1 cellular context compared by ENCODE assay signal in genomic region chr7:80134536-80135305, GRCh38.
TF ChIP-seq lines count a peak whose summit lies in the region.

GNAI1 (plus strand) TSS chr7:80134831; CDS start chr7:80135161, 330 bp downstream.

TF ChIP-seq in HepG2, 621 proteins besides CTCF, POLR2A, EP300 and RAD21 (continued from another document and continues in another):
- TF ChIP-seq ZNF563 (CRISPR knock-in tag; IDR thresholded peaks at IDR 0.05) (peak; percentile 36; the same call in 1 of the 2 replicates), ZNF782 (CRISPR knock-in tag; IDR thresholded peaks at IDR 0.05; ENCODE audit: borderline replicate concordance) (no peak), ATF5 (CRISPR knock-in tag; IDR thresholded peaks at IDR 0.05; ENCODE audit: low read depth) (no peak), ZXDC (CRISPR knock-in tag; IDR thresholded peaks at IDR 0.05) (no peak), ZNF317 (CRISPR knock-in tag; IDR thresholded peaks at IDR 0.05) (no peak), KDM1A (CRISPR knock-in tag; IDR thresholded peaks at IDR 0.05) (no peak), RORA (CRISPR knock-in tag; IDR thresholded peaks at IDR 0.05) (no peak), ZNF660 (CRISPR knock-in tag; IDR thresholded peaks at IDR 0.05; ENCODE audit: borderline replicate concordance, low read depth) (no peak), ZNF431 (CRISPR knock-in tag; IDR thresholded peaks at IDR 0.05; ENCODE audit: borderline replicate concordance, low read depth) (no peak), LCORL (IDR thresholded peaks at IDR 0.05) (no peak), LCORL (CRISPR knock-in tag; IDR thresholded peaks at IDR 0.05) (peak; percentile 59; the same call in 1 of the 2 replicates), ZNF207 (IDR thresholded peaks at IDR 0.05; ENCODE audit: borderline replicate concordance) (no peak), AKAP8 (CRISPR knock-in tag; IDR thresholded peaks at IDR 0.05) (no peak), ZNF251 (CRISPR knock-in tag; IDR thresholded peaks at IDR 0.05) (no peak), GABPA (IDR thresholded peaks at IDR 0.05; ENCODE audit: low read depth, low read length) (no peak), GABPA (CRISPR knock-in tag; IDR thresholded peaks at IDR 0.05; ENCODE audit: low read depth) (no peak), TAF15 (IDR thresholded peaks at IDR 0.05; ENCODE audit: low read depth, low read length, poor library complexity, severe bottlenecking) (no peak), ZNF557 (CRISPR knock-in tag; IDR thresholded peaks at IDR 0.05) (no peak), PHF21A (CRISPR knock-in tag; IDR thresholded peaks at IDR 0.05) (no peak), YEATS4 (CRISPR knock-in tag; IDR thresholded peaks at IDR 0.05; ENCODE audit: borderline replicate concordance) (0 out of 2 replicates have a peak, but pooled peaks have one; percentile 32), ZIK1 (CRISPR knock-in tag; IDR thresholded peaks at IDR 0.05; ENCODE audit: borderline replicate concordance, low read depth) (no peak), NPAS2 (CRISPR knock-in tag; IDR thresholded peaks at IDR 0.05; ENCODE audit: borderline replicate concordance) (no peak), POLR2AphosphoS5 (IDR thresholded peaks at IDR 0.05; ENCODE audit: low read depth, low read length) (no peak), ATF7-NPFF (CRISPR knock-in tag; IDR thresholded peaks at IDR 0.05; ENCODE audit: low read depth) (peak; percentile 78), RFX1 (IDR thresholded peaks at IDR 0.05) (no peak), AGO2 (optimal IDR thresholded peaks at IDR 0.05; ENCODE audit: low read depth, low read length) (no peak), PRDM10 (CRISPR knock-in tag; IDR thresholded peaks at IDR 0.05; ENCODE audit: low read depth) (no peak), ZBTB7A (CRISPR knock-in tag; IDR thresholded peaks at IDR 0.05) (no peak), ZNF790 (CRISPR knock-in tag; IDR thresholded peaks at IDR 0.05; ENCODE audit: borderline replicate concordance) (no peak), TBP (CRISPR knock-in tag; IDR thresholded peaks at IDR 0.05) (no peak), SRSF1 (optimal IDR thresholded peaks at IDR 0.05; ENCODE audit: low read depth, low read length) (no peak), NFATC3 (CRISPR knock-in tag; IDR thresholded peaks at IDR 0.05) (no peak), HNF4G (IDR thresholded peaks at IDR 0.05; ENCODE audit: borderline replicate concordance, low read depth, low read length) (no peak), HNF4G (CRISPR knock-in tag; IDR thresholded peaks at IDR 0.05; ENCODE audit: borderline replicate concordance, low read depth) (no peak), TBX2 (CRISPR knock-in tag; IDR thresholded peaks at IDR 0.05; ENCODE audit: borderline replicate concordance) (no peak; the same call in 1 of the 2 replicates), ZFX (CRISPR knock-in tag; IDR thresholded peaks at IDR 0.05; ENCODE audit: low read depth) (no peak), ZSCAN9 (CRISPR knock-in tag; IDR thresholded peaks at IDR 0.05; ENCODE audit: borderline replicate concordance) (no peak), ZNF766 (CRISPR knock-in tag; IDR thresholded peaks at IDR 0.05; ENCODE audit: borderline replicate concordance) (no peak), ZNF136 (CRISPR knock-in tag; IDR thresholded peaks at IDR 0.05; ENCODE audit: low read depth) (no peak), CHD2 (IDR thresholded peaks at IDR 0.05; ENCODE audit: low read depth, low read length) (no peak), ATRX (CRISPR knock-in tag; IDR thresholded peaks at IDR 0.05; ENCODE audit: borderline replicate concordance) (no peak), ZNF333 (CRISPR knock-in tag; IDR thresholded peaks at IDR 0.05; ENCODE audit: borderline replicate concordance) (no peak), ZBTB38 (CRISPR knock-in tag; IDR thresholded peaks at IDR 0.05) (no peak; the same call in 1 of the 2 replicates), ZNF543 (CRISPR knock-in tag; IDR thresholded peaks at IDR 0.05) (no peak), ATF1 (CRISPR knock-in tag; IDR thresholded peaks at IDR 0.05) (no peak), ZNF256 (CRISPR knock-in tag; conservative IDR thresholded peaks at IDR 0.05) (no peak), MTF2 (CRISPR knock-in tag; IDR thresholded peaks at IDR 0.05; ENCODE audit: borderline replicate concordance) (peak; percentile 94; the same call in 1 of the 2 replicates), ZNF570 (CRISPR knock-in tag; IDR thresholded peaks at IDR 0.05; ENCODE audit: borderline replicate concordance) (no peak), ZMYM4 (CRISPR knock-in tag; IDR thresholded peaks at IDR 0.05) (0 out of 2 replicates have a peak, but pooled peaks have one; percentile 37), ZNF703 (CRISPR knock-in tag; IDR thresholded peaks at IDR 0.05; ENCODE audit: borderline replicate concordance) (no peak)
- TF ChIP-seq, protein P1, sequence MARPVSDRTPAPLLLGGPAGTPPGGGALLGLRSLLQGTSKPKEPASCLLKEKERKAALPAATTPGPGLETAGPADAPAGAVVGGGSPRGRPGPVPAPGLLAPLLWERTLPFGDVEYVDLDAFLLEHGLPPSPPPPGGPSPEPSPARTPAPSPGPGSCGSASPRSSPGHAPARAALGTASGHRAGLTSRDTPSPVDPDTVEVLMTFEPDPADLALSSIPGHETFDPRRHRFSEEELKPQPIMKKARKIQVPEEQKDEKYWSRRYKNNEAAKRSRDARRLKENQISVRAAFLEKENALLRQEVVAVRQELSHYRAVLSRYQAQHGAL (CRISPR knock-in tag; IDR thresholded peaks at IDR 0.05; ENCODE audit: not compliant biosample characterization): no peak
- TF ChIP-seq, protein P2, sequence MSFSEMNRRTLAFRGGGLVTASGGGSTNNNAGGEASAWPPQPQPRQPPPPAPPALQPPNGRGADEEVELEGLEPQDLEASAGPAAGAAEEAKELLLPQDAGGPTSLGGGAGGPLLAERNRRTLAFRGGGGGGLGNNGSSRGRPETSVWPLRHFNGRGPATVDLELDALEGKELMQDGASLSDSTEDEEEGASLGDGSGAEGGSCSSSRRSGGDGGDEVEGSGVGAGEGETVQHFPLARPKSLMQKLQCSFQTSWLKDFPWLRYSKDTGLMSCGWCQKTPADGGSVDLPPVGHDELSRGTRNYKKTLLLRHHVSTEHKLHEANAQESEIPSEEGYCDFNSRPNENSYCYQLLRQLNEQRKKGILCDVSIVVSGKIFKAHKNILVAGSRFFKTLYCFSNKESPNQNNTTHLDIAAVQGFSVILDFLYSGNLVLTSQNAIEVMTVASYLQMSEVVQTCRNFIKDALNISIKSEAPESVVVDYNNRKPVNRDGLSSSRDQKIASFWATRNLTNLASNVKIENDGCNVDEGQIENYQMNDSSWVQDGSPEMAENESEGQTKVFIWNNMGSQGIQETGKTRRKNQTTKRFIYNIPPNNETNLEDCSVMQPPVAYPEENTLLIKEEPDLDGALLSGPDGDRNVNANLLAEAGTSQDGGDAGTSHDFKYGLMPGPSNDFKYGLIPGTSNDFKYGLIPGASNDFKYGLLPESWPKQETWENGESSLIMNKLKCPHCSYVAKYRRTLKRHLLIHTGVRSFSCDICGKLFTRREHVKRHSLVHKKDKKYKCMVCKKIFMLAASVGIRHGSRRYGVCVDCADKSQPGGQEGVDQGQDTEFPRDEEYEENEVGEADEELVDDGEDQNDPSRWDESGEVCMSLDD (CRISPR knock-in tag; IDR thresholded peaks at IDR 0.05; ENCODE audit: borderline replicate concordance): 0 out of 2 replicates have a peak, but pooled peaks have one; percentile 38
- TF ChIP-seq, protein P3, sequence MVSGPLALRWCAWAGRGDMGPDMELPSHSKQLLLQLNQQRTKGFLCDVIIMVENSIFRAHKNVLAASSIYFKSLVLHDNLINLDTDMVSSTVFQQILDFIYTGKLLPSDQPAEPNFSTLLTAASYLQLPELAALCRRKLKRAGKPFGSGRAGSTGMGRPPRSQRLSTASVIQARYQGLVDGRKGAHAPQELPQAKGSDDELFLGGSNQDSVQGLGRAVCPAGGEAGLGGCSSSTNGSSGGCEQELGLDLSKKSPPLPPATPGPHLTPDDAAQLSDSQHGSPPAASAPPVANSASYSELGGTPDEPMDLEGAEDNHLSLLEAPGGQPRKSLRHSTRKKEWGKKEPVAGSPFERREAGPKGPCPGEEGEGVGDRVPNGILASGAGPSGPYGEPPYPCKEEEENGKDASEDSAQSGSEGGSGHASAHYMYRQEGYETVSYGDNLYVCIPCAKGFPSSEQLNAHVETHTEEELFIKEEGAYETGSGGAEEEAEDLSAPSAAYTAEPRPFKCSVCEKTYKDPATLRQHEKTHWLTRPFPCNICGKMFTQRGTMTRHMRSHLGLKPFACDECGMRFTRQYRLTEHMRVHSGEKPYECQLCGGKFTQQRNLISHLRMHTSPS (CRISPR knock-in tag; IDR thresholded peaks at IDR 0.05; ENCODE audit: low read depth): peak; percentile 27; the same call in 1 of the 2 replicates
- TF ChIP-seq, protein P4, sequence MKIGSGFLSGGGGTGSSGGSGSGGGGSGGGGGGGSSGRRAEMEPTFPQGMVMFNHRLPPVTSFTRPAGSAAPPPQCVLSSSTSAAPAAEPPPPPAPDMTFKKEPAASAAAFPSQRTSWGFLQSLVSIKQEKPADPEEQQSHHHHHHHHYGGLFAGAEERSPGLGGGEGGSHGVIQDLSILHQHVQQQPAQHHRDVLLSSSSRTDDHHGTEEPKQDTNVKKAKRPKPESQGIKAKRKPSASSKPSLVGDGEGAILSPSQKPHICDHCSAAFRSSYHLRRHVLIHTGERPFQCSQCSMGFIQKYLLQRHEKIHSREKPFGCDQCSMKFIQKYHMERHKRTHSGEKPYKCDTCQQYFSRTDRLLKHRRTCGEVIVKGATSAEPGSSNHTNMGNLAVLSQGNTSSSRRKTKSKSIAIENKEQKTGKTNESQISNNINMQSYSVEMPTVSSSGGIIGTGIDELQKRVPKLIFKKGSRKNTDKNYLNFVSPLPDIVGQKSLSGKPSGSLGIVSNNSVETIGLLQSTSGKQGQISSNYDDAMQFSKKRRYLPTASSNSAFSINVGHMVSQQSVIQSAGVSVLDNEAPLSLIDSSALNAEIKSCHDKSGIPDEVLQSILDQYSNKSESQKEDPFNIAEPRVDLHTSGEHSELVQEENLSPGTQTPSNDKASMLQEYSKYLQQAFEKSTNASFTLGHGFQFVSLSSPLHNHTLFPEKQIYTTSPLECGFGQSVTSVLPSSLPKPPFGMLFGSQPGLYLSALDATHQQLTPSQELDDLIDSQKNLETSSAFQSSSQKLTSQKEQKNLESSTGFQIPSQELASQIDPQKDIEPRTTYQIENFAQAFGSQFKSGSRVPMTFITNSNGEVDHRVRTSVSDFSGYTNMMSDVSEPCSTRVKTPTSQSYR (CRISPR knock-in tag; IDR thresholded peaks at IDR 0.05; ENCODE audit: borderline replicate concordance): no peak
- TF ChIP-seq, protein P5, sequence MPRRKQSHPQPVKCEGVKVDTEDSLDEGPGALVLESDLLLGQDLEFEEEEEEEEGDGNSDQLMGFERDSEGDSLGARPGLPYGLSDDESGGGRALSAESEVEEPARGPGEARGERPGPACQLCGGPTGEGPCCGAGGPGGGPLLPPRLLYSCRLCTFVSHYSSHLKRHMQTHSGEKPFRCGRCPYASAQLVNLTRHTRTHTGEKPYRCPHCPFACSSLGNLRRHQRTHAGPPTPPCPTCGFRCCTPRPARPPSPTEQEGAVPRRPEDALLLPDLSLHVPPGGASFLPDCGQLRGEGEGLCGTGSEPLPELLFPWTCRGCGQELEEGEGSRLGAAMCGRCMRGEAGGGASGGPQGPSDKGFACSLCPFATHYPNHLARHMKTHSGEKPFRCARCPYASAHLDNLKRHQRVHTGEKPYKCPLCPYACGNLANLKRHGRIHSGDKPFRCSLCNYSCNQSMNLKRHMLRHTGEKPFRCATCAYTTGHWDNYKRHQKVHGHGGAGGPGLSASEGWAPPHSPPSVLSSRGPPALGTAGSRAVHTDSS (CRISPR knock-in tag; conservative IDR thresholded peaks at IDR 0.05): no peak
